29 cellular contexts compared by ENCODE assay signal in genomic region chr18:28801876-28802275, GRCh38.
"Had no signal": no experiment of that assay in that cellular context is flagged by ENCODE, and none has a peak within 500 bp of the region (broad histone marks: within the 10 kb centered on the region; RNA-seq: fewer than 3 reads in every experiment).

No MANE protein-coding gene starts in this region.

- H3K4me3 Mint-ChIP-seq: activated CD8-positive, alpha-beta memory T cell treated with anti-CD3 and anti-CD28 coated beads, Interleukin-2, amount 10 ng/mL, durations not matched to agents 7 days and 5 days; activated CD8-positive, alpha-beta T cell treated with anti-CD3 and anti-CD28 coated beads, Interleukin-2, amount 10 ng/mL, durations not matched to agents 7 days and 5 days; activated naive CD8-positive, alpha-beta T cell treated with anti-CD3 and anti-CD28 coated beads for 36 hours; activated T-cell treated with anti-CD3 and anti-CD28 coated beads, Interleukin-2, amount 50 U/mL, for 72 hours; brain; natural killer cell; neural progenitor cell; T-helper 1 cell treated with Interleukin-12 subunit alpha and Interleukin-12 subunit beta and Interleukin-4 antibody, amounts not matched to agents 30 μg/mL and 1 μg/mL, for 36 hours; WTC11 had no signal

- DNase-seq: activated CD4-positive, alpha-beta T cell treated with anti-CD3 and anti-CD28 coated beads for 1 hour; activated CD4-positive, alpha-beta T cell treated with anti-CD3 and anti-CD28 coated beads, Interleukin-2, amount 50 U/mL, for 1 hour; activated CD8-positive, alpha-beta memory T cell treated with anti-CD3 and anti-CD28 coated beads, Interleukin-2, amount 10 ng/mL, durations not matched to agents 7 days and 5 days; activated CD8-positive, alpha-beta T cell treated with anti-CD3 and anti-CD28 coated beads, Interleukin-2, amount 10 ng/mL, durations not matched to agents 7 days and 5 days; activated naive CD4-positive, alpha-beta T cell treated with Interleukin-2 at 50 U/mL for 16 hours; activated naive CD8-positive, alpha-beta T cell treated with anti-CD3 and anti-CD28 coated beads for 36 hours; activated T-cell treated with anti-CD3 and anti-CD28 coated beads, Interleukin-2, amount 50 U/mL, for 72 hours; adrenal gland; aorta; cerebellar nuclear complex; colonic mucosa; dorsolateral prefrontal cortex; effector memory CD4-positive, alpha-beta T cell; erythroblast; gastrocnemius medialis; glutamatergic neuron; natural killer cell; occipital lobe; stimulated activated CD4-positive, alpha-beta T cell treated with anti-CD3 and anti-CD28 coated beads, Interleukin-2, amount 100 ng/mL, for 48 hours; stimulated activated naive CD4-positive, alpha-beta T cell treated with Interleukin-2 at 50 U/mL for 16 hours; T1000; testis; transverse colon had no signal

- H3K36me3 Mint-ChIP-seq: activated CD8-positive, alpha-beta memory T cell treated with anti-CD3 and anti-CD28 coated beads, Interleukin-2, amount 10 ng/mL, durations not matched to agents 7 days and 5 days; activated naive CD8-positive, alpha-beta T cell treated with anti-CD3 and anti-CD28 coated beads for 36 hours; brain; natural killer cell; neural progenitor cell; WTC11 had no signal

- H3K4me1 Mint-ChIP-seq: activated CD8-positive, alpha-beta memory T cell treated with anti-CD3 and anti-CD28 coated beads, Interleukin-2, amount 10 ng/mL, durations not matched to agents 7 days and 5 days; activated naive CD8-positive, alpha-beta T cell treated with anti-CD3 and anti-CD28 coated beads for 36 hours had no signal

- H3K27me3 ChIP-seq: adrenal gland, cardiac muscle cell, colonic mucosa, dorsolateral prefrontal cortex, gastrocnemius medialis, neural progenitor cell, right atrium auricular region, testis, transverse colon had no signal

- H3K9me3 ChIP-seq: adrenal gland, colonic mucosa, gastrocnemius medialis, right atrium auricular region, testis, transverse colon had no signal

- H3K27me3 Mint-ChIP-seq: activated CD8-positive, alpha-beta memory T cell treated with anti-CD3 and anti-CD28 coated beads, Interleukin-2, amount 10 ng/mL, durations not matched to agents 7 days and 5 days; activated naive CD8-positive, alpha-beta T cell treated with anti-CD3 and anti-CD28 coated beads for 36 hours; brain had no signal

- H3K27ac Mint-ChIP-seq: activated CD8-positive, alpha-beta memory T cell treated with anti-CD3 and anti-CD28 coated beads, Interleukin-2, amount 10 ng/mL, durations not matched to agents 7 days and 5 days; activated CD8-positive, alpha-beta T cell treated with anti-CD3 and anti-CD28 coated beads, Interleukin-2, amount 10 ng/mL, durations not matched to agents 7 days and 5 days; activated naive CD8-positive, alpha-beta T cell treated with anti-CD3 and anti-CD28 coated beads for 36 hours; activated T-cell treated with anti-CD3 and anti-CD28 coated beads, Interleukin-2, amount 50 U/mL, for 72 hours; brain; natural killer cell; neural progenitor cell; T-helper 1 cell treated with Interleukin-12 subunit alpha and Interleukin-12 subunit beta and Interleukin-4 antibody, amounts not matched to agents 30 μg/mL and 1 μg/mL, for 36 hours; WTC11 had no signal

- H3K9me3 Mint-ChIP-seq: natural killer cell, neural progenitor cell, WTC11 had no signal

- ATAC-seq: activated CD8-positive, alpha-beta memory T cell treated with anti-CD3 and anti-CD28 coated beads, Interleukin-2, amount 10 ng/mL, durations not matched to agents 7 days and 5 days; activated CD8-positive, alpha-beta T cell treated with anti-CD3 and anti-CD28 coated beads, Interleukin-2, amount 10 ng/mL, durations not matched to agents 7 days and 5 days; activated T-cell treated with anti-CD3 and anti-CD28 coated beads, Interleukin-2, amount 50 U/mL, for 72 hours; gastrocnemius medialis; natural killer cell; WTC11 had no signal

- H3K27ac ChIP-seq: adrenal gland, cardiac muscle cell, colonic mucosa, dorsolateral prefrontal cortex, gastrocnemius medialis, neural progenitor cell, right atrium auricular region, testis, transverse colon had no signal

- H3K4me1 ChIP-seq: adrenal gland, colonic mucosa, gastrocnemius medialis, right atrium auricular region, testis, transverse colon had no signal

- H3K4me3 ChIP-seq: adrenal gland, cardiac muscle cell, colonic mucosa, dorsolateral prefrontal cortex, gastrocnemius medialis, neural progenitor cell, right atrium auricular region, testis, transverse colon had no signal

- H3K36me3 ChIP-seq: adrenal gland, cardiac muscle cell, colonic mucosa, gastrocnemius medialis, neural progenitor cell, right atrium auricular region, transverse colon had no signal
